ENCODE assay signal across 41 cellular contexts in genomic region chr4:24792552-24792951, GRCh38. TPM values are rescaled to one million over a fixed set of nuclear protein-coding genes. Genes with fewer than 3 reads are reported as not detected.
"Had no signal": no experiment of that assay in that cellular context is flagged by ENCODE, and none has a peak within 500 bp of the region (broad histone marks: within the 10 kb centered on the region; RNA-seq: fewer than 3 reads in every experiment).

No MANE protein-coding gene starts in this region.

- H3K36me3 Mint-ChIP-seq: activated CD4-positive, alpha-beta memory T cell treated with anti-CD3 and anti-CD28 coated beads for 36 hours; brain had no signal

- H3K27ac Mint-ChIP-seq: activated B cell treated with CpG ODN at 0.5 μM for 24 hours; activated CD4-positive, alpha-beta memory T cell treated with anti-CD3 and anti-CD28 coated beads for 36 hours; activated naive CD4-positive, alpha-beta T cell treated with anti-CD3 and anti-CD28 coated beads for 36 hours; activated naive CD4-positive, alpha-beta T cell treated with anti-CD3 and anti-CD28 coated beads, Interleukin-2, amount 50 U/mL, for 72 hours; activated T-helper 1 cell treated with anti-CD3 and anti-CD28 coated beads, Interleukin-12 subunit alpha, Interleukin-12 subunit beta, Interleukin-2, Interleukin-4 antibody, amounts not matched to agents 30 ng/mL and 10 ng/mL and 1 ng/mL, durations not matched to agents 14 hours and 24 hours and 36 hours; brain had no signal

- H3K4me1 Mint-ChIP-seq: activated B cell treated with CpG ODN at 0.5 μM for 24 hours had no signal

- H3K27me3 ChIP-seq: adrenal gland, MG63, Peyer's patch, SJSA1 had no signal

- H3K27ac ChIP-seq: adrenal gland, Peyer's patch, SJSA1, VCaP had no signal

- H3K4me3 ChIP-seq: adrenal gland, MG63, Peyer's patch, SJSA1 had no signal

- H3K4me3 Mint-ChIP-seq: activated B cell treated with CpG ODN at 0.5 μM for 24 hours; activated CD4-positive, alpha-beta memory T cell treated with anti-CD3 and anti-CD28 coated beads for 36 hours; activated naive CD4-positive, alpha-beta T cell treated with anti-CD3 and anti-CD28 coated beads for 36 hours; activated T-cell treated with anti-CD3 and anti-CD28 coated beads, Interleukin-2, amount 50 U/mL, for 4 hours; activated T-helper 1 cell treated with anti-CD3 and anti-CD28 coated beads, Interleukin-12 subunit alpha, Interleukin-12 subunit beta, Interleukin-2, Interleukin-4 antibody, amounts not matched to agents 30 ng/mL and 10 ng/mL and 1 ng/mL, durations not matched to agents 14 hours and 24 hours and 36 hours; brain had no signal

- FAIRE-seq: astrocyte, bronchial epithelial cell had no signal

- H3K9me3 ChIP-seq: adrenal gland, Peyer's patch, SJSA1 had no signal

- H3K9me3 Mint-ChIP-seq: activated naive CD4-positive, alpha-beta T cell treated with anti-CD3 and anti-CD28 coated beads for 36 hours had no signal

- DNase-seq: activated B cell treated with CpG ODN at 0.5 μM for 24 hours; activated CD4-positive, alpha-beta memory T cell treated with anti-CD3 and anti-CD28 coated beads for 36 hours; activated CD4-positive, alpha-beta T cell treated with anti-CD3 and anti-CD28 coated beads for 4 hours; activated CD4-positive, alpha-beta T cell treated with anti-CD3 and anti-CD28 coated beads, Interleukin-2, amount 50 U/mL, for 1 hour; activated CD4-positive, CD25-positive, alpha-beta regulatory T cell treated with anti-CD3 and anti-CD28 coated beads, Interleukin-2, amount 50 U/mL, for 72 hours; activated CD8-positive, alpha-beta memory T cell treated with anti-CD3 and anti-CD28 coated beads, Interleukin-2, amount 50 U/mL, for 4 hours; activated gamma-delta T cell treated with Interleukin-2 at 50 U/mL for 16 hours; activated naive CD4-positive, alpha-beta T cell treated with anti-CD3 and anti-CD28 coated beads for 36 hours; activated T-cell treated with anti-CD3 and anti-CD28 coated beads for 4 hours; activated T-cell treated with anti-CD3 and anti-CD28 coated beads, Interleukin-2, amount 50 U/mL, for 4 hours; adrenal gland; caudate nucleus; cerebellar nuclear complex; Kasumi-1; MG63; NCI-H1048; NCI-H1105 treated with DMSO at 0.1 percent for 48 hours; NCI-H1436; NCI-H1694; NCI-H1930; NCI-H2081 treated with DMSO at 0.1 percent for 48 hours; NCI-H226; NCI-H446 treated with DMSO at 0.1 percent for 48 hours; NCI-H524 treated with DMSO at 0.1 percent for 48 hours; NK-92 treated with Interleukin-12 subunit alpha and Interleukin-12 subunit beta, amount 100 ng/mL, for 24 hours; PC-3; Peyer's patch; RPMI8226; SHP77 treated with DMSO at 0.1 percent for 48 hours; SW 1271; T-helper 1 cell; T-helper 2 cell; T-helper 9 cell had no signal

- H3K36me3 ChIP-seq: adrenal gland, MG63, Peyer's patch, SJSA1 had no signal

- ATAC-seq: activated naive CD4-positive, alpha-beta T cell treated with anti-CD3 and anti-CD28 coated beads, Interleukin-2, amount 50 U/mL, for 72 hours; activated T-cell treated with anti-CD3 and anti-CD28 coated beads, Interleukin-2, amount 50 U/mL, for 4 hours; PC-3; SK-N-SH treated with all-trans-retinoic acid at 6 μM for 48 hours had no signal

RNA-seq across cellular contexts. Expression of gene SOD3, which starts 2.8 kb away (rescaled TPM):
- total RNA-seq: activated B cell treated with CpG ODN at 0.5 μM for 24 hours; activated CD4-positive, alpha-beta memory T cell treated with anti-CD3 and anti-CD28 coated beads for 36 hours; activated naive CD4-positive, alpha-beta T cell treated with anti-CD3 and anti-CD28 coated beads for 36 hours; activated naive CD4-positive, alpha-beta T cell treated with anti-CD3 and anti-CD28 coated beads, Interleukin-2, amount 50 U/mL, for 72 hours; activated T-helper 1 cell treated with anti-CD3 and anti-CD28 coated beads, Interleukin-12 subunit alpha, Interleukin-12 subunit beta, Interleukin-2, Interleukin-4 antibody, amounts not matched to agents 30 ng/mL and 10 ng/mL and 1 ng/mL, durations not matched to agents 14 hours and 24 hours and 36 hours; bronchial epithelial cell had no signal
